Comparison of ENCODE assay signal across 25 cellular contexts in genomic region chr12:118625050-118625675, GRCh38.
DNase-seq lines count a peak whose midpoint lies in the region; ATAC-seq lines count a peak whose summit lies in the region.
"Had no signal": no experiment of that assay in that cellular context is flagged by ENCODE, and none has a peak within 500 bp of the region (broad histone marks: within the 10 kb centered on the region; RNA-seq: fewer than 3 reads in every experiment).

No MANE protein-coding gene starts in this region.

- DNase-seq in Right ventricle myocardium superior (no peak), cardiac septum (ENCODE audit: low spot score) (no peak), NCI-H69 (lab: John Stamatoyannopoulos, UW) (peak; percentile 16), mesendoderm (peak; percentile 69)
- DNase-seq in stimulated activated naive B cell treated with anti-CD40 and anti-IgM and Interleukin-4, amounts not matched to agents 10 μg/mL and 1 μg/mL and 100 μg/mL, for 72 hours, result no peak
- DNase-seq: CD4-positive, CD25-positive, alpha-beta regulatory T cell; DMS153; DND-41; GOT3; HCEC 1CT; NCI-H1048; NCI-H1417; NCI-H187; NCI-H2081 treated with DMSO at 0.1 percent for 48 hours; NCI-H2171; NCI-H226; NCI-H510A; NCI-H748 treated with DMSO at 0.1 percent for 48 hours; SIG-M5 had no signal

- peak; percentile 89 for ATAC-seq in Right ventricle myocardium superior (ENCODE audit: poor library complexity)
- no peak for ATAC-seq in GM21529 (IDR thresholded peaks at IDR 0.05; ENCODE audit: unreplicated experiment)
- no peak for ATAC-seq in stimulated activated naive B cell treated with anti-CD40 and anti-IgM and Interleukin-4, amounts not matched to agents 10 μg/mL and 1 μg/mL and 100 μg/mL, for 72 hours (replicated peaks)
- no peak for ATAC-seq in GM21723 (IDR thresholded peaks at IDR 0.05; ENCODE audit: unreplicated experiment)
- ATAC-seq: Panc1 had no signal

- no peaks in the 10 kb centered on the region for H3K27me3 ChIP-seq in mesendoderm (ENCODE audit: insufficient read depth, low read length, poor library complexity)
- H3K27me3 ChIP-seq: BLaER1 had no signal

- no peak overlapping the region for H3K4me3 Mint-ChIP-seq in stimulated activated naive B cell treated with anti-CD40 and anti-IgM and Interleukin-4, amounts not matched to agents 10 μg/mL and 1 μg/mL and 100 μg/mL, for 72 hours
- H3K4me3 Mint-ChIP-seq: CD4-positive, CD25-positive, alpha-beta regulatory T cell had no signal

- H3K18ac ChIP-seq in mesendoderm (ENCODE audit: low read length), result no peak overlapping the region

- H3K27me3 Mint-ChIP-seq in stimulated activated naive B cell treated with anti-CD40 and anti-IgM and Interleukin-4, amounts not matched to agents 10 μg/mL and 1 μg/mL and 100 μg/mL, for 72 hours, result no peaks in the 10 kb centered on the region

- peaks cover 7 to 8% of the 10 kb centered on the region in 2 donors for H3K9me3 Mint-ChIP-seq in stimulated activated naive B cell treated with anti-CD40 and anti-IgM and Interleukin-4, amounts not matched to agents 10 μg/mL and 1 μg/mL and 100 μg/mL, for 72 hours

- no peaks in the 10 kb centered on the region for H3K79me1 ChIP-seq in mesendoderm (ENCODE audit: low read length)

- H4K8ac ChIP-seq in mesendoderm (ENCODE audit: low read depth, low read length), result no peak overlapping the region

- H3K56ac ChIP-seq in mesendoderm (ENCODE audit: low read length), result no peak overlapping the region

- no peak overlapping the region for H4K5ac ChIP-seq in mesendoderm (ENCODE audit: low read length)

- H3K36me3 Mint-ChIP-seq in stimulated activated naive B cell treated with anti-CD40 and anti-IgM and Interleukin-4, amounts not matched to agents 10 μg/mL and 1 μg/mL and 100 μg/mL, for 72 hours, result no peaks in the 10 kb centered on the region
- H3K36me3 Mint-ChIP-seq: CD4-positive, CD25-positive, alpha-beta regulatory T cell had no signal

- no peak overlapping the region for H2AK5ac ChIP-seq in mesendoderm (ENCODE audit: low read length)

- H3K23ac ChIP-seq in mesendoderm (ENCODE audit: low read length), result no peak overlapping the region

- no peak overlapping the region for H3K4me3 ChIP-seq in mesendoderm (ENCODE audit: low read length)
- H3K4me3 ChIP-seq: BLaER1, SK-N-MC had no signal

- no peak overlapping the region for H3K4ac ChIP-seq in mesendoderm (ENCODE audit: low read depth, low read length)

- no peak overlapping the region for H2BK15ac ChIP-seq in mesendoderm (replicated peaks; ENCODE audit: low read depth)

- no peaks in the 10 kb centered on the region for H3K4me1 Mint-ChIP-seq in stimulated activated naive B cell treated with anti-CD40 and anti-IgM and Interleukin-4, amounts not matched to agents 10 μg/mL and 1 μg/mL and 100 μg/mL, for 72 hours
- H3K4me1 Mint-ChIP-seq: CD4-positive, CD25-positive, alpha-beta regulatory T cell had no signal

- no peak overlapping the region for H2BK5ac ChIP-seq in mesendoderm (ENCODE audit: low read length)

- H3K36me3 ChIP-seq in mesendoderm (ENCODE audit: control insufficient read depth, insufficient read depth, low read length), result no peaks in the 10 kb centered on the region
- H3K36me3 ChIP-seq: BLaER1 had no signal

- no peak overlapping the region for H3K4me2 ChIP-seq in mesendoderm (ENCODE audit: low read length)
- H3K4me2 ChIP-seq: BLaER1 had no signal

- H3K27ac Mint-ChIP-seq in stimulated activated naive B cell treated with anti-CD40 and anti-IgM and Interleukin-4, amounts not matched to agents 10 μg/mL and 1 μg/mL and 100 μg/mL, for 72 hours, result no peak overlapping the region
- H3K27ac Mint-ChIP-seq: CD4-positive, CD25-positive, alpha-beta regulatory T cell had no signal

- H3K79me2 ChIP-seq in mesendoderm (ENCODE audit: control insufficient read depth, insufficient read depth, low read length), result no peaks in the 10 kb centered on the region

- H3K9ac ChIP-seq in mesendoderm (ENCODE audit: low read length), result no peak overlapping the region
- H3K9ac ChIP-seq: BLaER1 had no signal

- intact Hi-C loops in Right ventricle myocardium superior (cut with DNase I), result no loop called here
- intact Hi-C loops in cardiac septum (cut with DNase I), result no loop called here

- no peak overlapping the region for H3K27ac ChIP-seq in mesendoderm (ENCODE audit: low read depth, low read length)
- H3K27ac ChIP-seq: BLaER1, RWPE1, SK-N-MC had no signal

- H2BK120ac ChIP-seq in mesendoderm (ENCODE audit: low read depth, low read length), result no peak overlapping the region

- no peaks in the 10 kb centered on the region for H3K4me1 ChIP-seq in mesendoderm (ENCODE audit: control insufficient read depth, low read depth, low read length)
- H3K4me1 ChIP-seq: BLaER1 had no signal

- WGBS in mesendoderm (ENCODE audit: extremely low coverage, insufficient coverage, low lambda C conversion rate), result no CpG with 5 or more reads among the region's 3 CpGs

Comparison
In these comparisons a context has a peak if more than half of its experiments do, and no peak if none do; other contexts are left out.
1. DNase-seq: peak in NCI-H69 (single experiment) and mesendoderm (single experiment); none in Right ventricle myocardium superior (single experiment), cardiac septum (single experiment) and stimulated activated naive B cell treated with anti-CD40 and anti-IgM and Interleukin-4, amounts not matched to agents 10 μg/mL and 1 μg/mL and 100 μg/mL, for 72 hours (single experiment).